8 cellular contexts compared by ENCODE assay signal in the genomic region with DNA sequence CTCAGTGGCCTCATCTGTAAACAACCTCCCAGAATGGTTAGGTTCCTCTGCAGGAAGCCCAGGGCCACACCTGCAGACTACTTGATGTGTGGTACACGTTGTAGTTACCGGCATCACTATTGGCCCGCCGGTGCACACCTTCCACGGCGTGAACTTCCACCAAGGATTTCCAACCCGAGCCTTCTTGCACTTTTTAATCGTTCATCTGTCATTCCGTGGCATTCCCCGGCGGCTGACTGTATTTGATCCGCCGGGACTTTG. TPM values are rescaled to one million over a fixed set of nuclear protein-coding genes. Genes with fewer than 3 reads are reported as not detected.
DNase-seq lines count a peak whose midpoint lies in the region; ATAC-seq and TF ChIP-seq lines count a peak whose summit lies in the region.

No MANE protein-coding gene starts in this region.

- peaks cover 6% of the 10 kb centered on the region for H3K27me3 Mint-ChIP-seq in activated T-cell treated with anti-CD3 and anti-CD28 coated beads, Interleukin-2, amount 50 U/mL, for 24 hours

- intact Hi-C loops in heart right ventricle (cut with DNase I) = loop anchor here in 2 of 10 donors (1.0 kb wide), 3 partner anchors 10 to 29 kb away; no protein-coding TSS in a partner anchor

- H3K27me3 ChIP-seq in heart right ventricle = peaks cover 0 to 7% (median 0%) of the 10 kb centered on the region in 7 donors

- 2 to 4% methylated on average over 13 of the region's 13 CpGs for WGBS in heart right ventricle, 2 donors

- TF ChIP-seq CTCF in GM12865 (IDR thresholded peaks at IDR 0.05; ENCODE audit: insufficient read depth, low read depth, low read length, missing control alignments) = no peak
- no peak for TF ChIP-seq CTCF in heart right ventricle (IDR thresholded peaks at IDR 0.05)

- peak overlapping the region; percentile 97 for H3K27ac Mint-ChIP-seq in activated T-cell treated with anti-CD3 and anti-CD28 coated beads, Interleukin-2, amount 50 U/mL, for 24 hours

- H3K9me3 ChIP-seq in heart right ventricle = no peaks in the 10 kb centered on the region

- H3K36me3 Mint-ChIP-seq in activated T-cell treated with anti-CD3 and anti-CD28 coated beads, Interleukin-2, amount 50 U/mL, for 24 hours (ENCODE audit: low read depth) = peaks cover 2% of the 10 kb centered on the region

- peaks cover 0 to 45% (median 22%) of the 10 kb centered on the region in 9 donors for H3K4me1 ChIP-seq in heart right ventricle

- peaks cover 55% of the 10 kb centered on the region for H3K4me1 Mint-ChIP-seq in activated T-cell treated with anti-CD3 and anti-CD28 coated beads, Interleukin-2, amount 50 U/mL, for 24 hours (ENCODE audit: low read depth)

- H3K4me3 ChIP-seq in GM12865 (ENCODE audit: low read depth, low read length) (peak overlapping the region; percentile 55), heart right ventricle (peak overlapping the region; percentile 0 to 69 (median 57)), skin epidermis (peak overlapping the region; percentile 15 to 45 (median 35))

- ATAC-seq in HG03095 (IDR thresholded peaks at IDR 0.05; ENCODE audit: unreplicated experiment) (peak; percentile 15), heart right ventricle (peak in 4 of 8 donors; percentile 2 to 7 (median 3))

- H3K9me3 Mint-ChIP-seq in activated T-cell treated with anti-CD3 and anti-CD28 coated beads, Interleukin-2, amount 50 U/mL, for 24 hours = no peaks in the 10 kb centered on the region

- no peaks in the 10 kb centered on the region for H3K36me3 ChIP-seq in heart right ventricle

- peak overlapping the region; percentile 17 to 82 (median 68) for H3K27ac ChIP-seq in heart right ventricle
- H3K27ac ChIP-seq in skin epidermis = peak overlapping the region in 18 of 21 experiments; percentile 7 to 77 (median 49)

- H3K4me3 Mint-ChIP-seq in activated T-cell treated with anti-CD3 and anti-CD28 coated beads, Interleukin-2, amount 50 U/mL, for 24 hours = peak overlapping the region; percentile 76

- no peak for DNase-seq in GM12865 (ENCODE audit: low read depth)
- DNase-seq in activated T-cell treated with anti-CD3 and anti-CD28 coated beads, Interleukin-2, amount 50 U/mL, for 24 hours = peak; percentile 66
- DNase-seq in heart right ventricle = no peak
- DNase-seq in nucleus accumbens (lab: John Stamatoyannopoulos, UW) = no peak
- DNase-seq in NCI-H510A (lab: John Stamatoyannopoulos, UW) = no peak
- no peak for DNase-seq in dermis blood vessel endothelial cell

RNA-seq across cellular contexts. Expression of gene TRIM41, which starts 5.3 kb away (rescaled TPM):
- total RNA-seq in heart right ventricle = 10 to 100 TPM; 17.3 to 28.2 (median 26.0) TPM
- polyA plus RNA-seq in heart right ventricle = 10 to 100 TPM; 12.1 to 20.5 TPM
- 9.0 and 9.2 TPM in 2 replicates for total RNA-seq in dermis blood vessel endothelial cell

RNA-seq across cellular contexts. Expression of gene TRIM7, which starts 12.7 kb away (rescaled TPM):
- total RNA-seq in heart right ventricle = 1 to 10 TPM; 4.4 to 9.5 (median 6.0) TPM
- polyA plus RNA-seq in heart right ventricle = 10 to 100 TPM in 1 of 2 donors, 1 to 10 TPM in 1; 3.9 to 30.8 TPM
- 2.7 and 5.2 TPM in 2 replicates for total RNA-seq in dermis blood vessel endothelial cell

RNA-seq across cellular contexts. Expression of gene RACK1, which starts 26.0 kb away (rescaled TPM):
- total RNA-seq in heart right ventricle = 100 to 1,000 TPM; 581 to 916 (median 631) TPM
- 1,000 to 10,000 TPM; 1,025 to 2,221 TPM for polyA plus RNA-seq in heart right ventricle
- total RNA-seq in dermis blood vessel endothelial cell = 4,132 and 4,370 TPM in 2 replicates

RNA-seq across cellular contexts. Expression of gene TRIM52, which starts 43.2 kb away (rescaled TPM):
- total RNA-seq in heart right ventricle = 10 to 100 TPM in 1 of 10 donors, 1 to 10 TPM in 9; 5.5 to 15.8 (median 7.5) TPM
- 10 to 100 TPM in 1 of 2 donors, 1 to 10 TPM in 1; 4.1 to 27.1 TPM for polyA plus RNA-seq in heart right ventricle
- 6.3 and 8.8 TPM in 2 replicates for total RNA-seq in dermis blood vessel endothelial cell
